In genomic region chr20:9500121-9500911, GRCh38 we compare ENCODE assay signal across 14 cellular contexts.
A peak's percentile ranks its signal among the peaks of the same experiment; 100 is the strongest.
DNase-seq lines count a peak whose midpoint lies in the region; ATAC-seq and TF ChIP-seq lines count a peak whose summit lies in the region.
"Had no signal": no experiment of that assay in that cellular context is flagged by ENCODE, and none has a peak within 500 bp of the region (broad histone marks: within the 10 kb centered on the region; RNA-seq: fewer than 3 reads in every experiment).

No MANE protein-coding gene starts in this region.

- peak overlapping the region; percentile 7; the same call in 1 of the 2 replicates for H3K4me2 ChIP-seq in MM.1S (ENCODE audit: low read depth, low read length)

- TF ChIP-seq POLR2A in GM18505 (IDR thresholded peaks at IDR 0.05; ENCODE audit: borderline replicate concordance, extremely low read depth, insufficient read depth, insufficient read length): no peak

- ATAC-seq in GM18505 (IDR thresholded peaks at IDR 0.05; ENCODE audit: unreplicated experiment): peak; percentile 70
- peak; percentile 59 for ATAC-seq in GM21576 (IDR thresholded peaks at IDR 0.05; ENCODE audit: unreplicated experiment)
- ATAC-seq in HG02973 (IDR thresholded peaks at IDR 0.05; ENCODE audit: unreplicated experiment): no peak

- peaks cover 35% of the 10 kb centered on the region for H3K4me1 ChIP-seq in MM.1S (ENCODE audit: low read length)

- no peak overlapping the region for H3K9ac ChIP-seq in MM.1S (ENCODE audit: low read length)

- no peaks in the 10 kb centered on the region for H3K36me3 ChIP-seq in MM.1S (replicated peaks; ENCODE audit: insufficient read depth, low read length)

- H3K27ac ChIP-seq in MM.1S (ENCODE audit: low read length): peak overlapping the region; percentile 13; the same call in 1 of the 2 replicates
- H3K27ac ChIP-seq: C4-2B, SK-N-MC had no signal

- no peaks in the 10 kb centered on the region for H3K27me3 ChIP-seq in MM.1S (replicated peaks; ENCODE audit: insufficient read depth, low read length)

- peak; percentile 32 for DNase-seq in MM.1S
- peak; percentile 66 for DNase-seq in left kidney (ENCODE audit: low read depth, low spot score)
- DNase-seq in NCI-H2196 (lab: John Stamatoyannopoulos, UW; ENCODE audit: unreplicated experiment): no peak
- no peak for DNase-seq in NCI-H226
- DNase-seq in NCI-H1417 (lab: John Stamatoyannopoulos, UW): no peak
- DNase-seq: activated CD4-positive, alpha-beta T cell treated with anti-CD3 and anti-CD28 coated beads, Interleukin-2, amount 50 U/mL, for 48 hours; activated naive CD4-positive, alpha-beta T cell treated with anti-CD3 and anti-CD28 coated beads, Interleukin-2, amount 10 ng/mL, durations not matched to agents 7 days and 5 days; KG1; stimulated activated CD4-positive, alpha-beta T cell treated with anti-CD3 and anti-CD28 coated beads, Interleukin-2, amount 100 ng/mL, for 24 hours had no signal

- no peaks in the 10 kb centered on the region for H3K79me2 ChIP-seq in MM.1S (ENCODE audit: low read length)

- H4K20me1 ChIP-seq in MM.1S (ENCODE audit: insufficient read depth, low read length): no peaks in the 10 kb centered on the region

- no peaks in the 10 kb centered on the region for H3K9me3 ChIP-seq in MM.1S (replicated peaks; ENCODE audit: insufficient read depth, low read length)

- no peaks in the 10 kb centered on the region for H3F3A ChIP-seq in MM.1S (ENCODE audit: insufficient read depth, low read length)

- no peak overlapping the region for H2AFZ ChIP-seq in MM.1S (ENCODE audit: low read length)

- no peaks in the 10 kb centered on the region for H3K9me2 ChIP-seq in MM.1S (replicated peaks; ENCODE audit: insufficient read depth, low read length)

- no peak overlapping the region for H3K4me3 ChIP-seq in MM.1S (ENCODE audit: low read length)
- H3K4me3 ChIP-seq: SK-N-MC had no signal

- no peak for TF ChIP-seq CTCF in MM.1S (IDR thresholded peaks at IDR 0.05; ENCODE audit: low read length)

Comparison
In these comparisons a context has a peak if more than half of its experiments do, and no peak if none do; other contexts are left out.
1. DNase-seq: peak in MM.1S (single experiment) and left kidney (single experiment); none in NCI-H2196 (single experiment), NCI-H226 (single experiment) and NCI-H1417 (0 of 3).